In the genomic region with DNA sequence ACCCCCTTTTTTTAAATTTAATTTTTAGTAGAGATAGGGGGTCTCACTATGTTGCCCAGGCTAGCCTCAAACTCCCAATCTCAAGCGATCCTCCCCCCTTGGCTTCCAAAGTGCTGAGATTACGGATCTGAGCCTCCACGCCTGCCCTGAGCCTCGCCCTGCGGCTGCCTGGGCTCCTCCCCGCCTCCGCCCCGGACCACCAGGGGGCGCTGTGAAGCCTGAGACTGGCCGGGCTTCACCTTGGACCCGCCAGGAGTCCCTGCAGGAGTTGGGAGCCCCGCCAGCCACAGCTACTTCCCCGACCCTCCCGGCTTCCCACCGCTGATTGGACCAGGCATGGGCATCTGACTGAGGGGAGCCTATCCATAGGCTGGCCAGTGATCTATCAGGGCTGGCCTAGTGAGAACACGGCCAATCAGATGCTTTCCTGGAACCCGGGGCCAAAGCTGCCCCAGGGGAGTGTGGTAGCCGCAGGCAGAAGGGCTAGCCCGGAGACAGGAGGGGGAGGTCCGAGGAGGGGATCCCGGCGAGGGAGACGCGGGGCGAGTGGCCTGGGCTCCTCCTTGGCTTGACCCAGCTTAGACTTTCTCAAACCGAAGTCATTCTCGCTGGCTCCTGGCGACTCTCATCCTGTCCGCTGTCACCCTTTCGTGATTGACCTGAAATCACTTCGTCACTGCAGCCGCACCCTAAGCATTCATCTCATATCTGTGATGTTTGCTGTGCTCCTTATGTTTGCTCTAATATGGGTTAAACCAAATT, we compare ENCODE assay signal across 8 cellular contexts. TPM values are rescaled to one million over a fixed set of nuclear protein-coding genes. Genes with fewer than 3 reads are reported as not detected.
A peak's percentile ranks its signal among the peaks of the same experiment; 100 is the strongest.
DNase-seq lines count a peak whose midpoint lies in the region; ATAC-seq and TF ChIP-seq lines count a peak whose summit lies in the region.

No MANE protein-coding gene starts in this region.

- no peaks in the 10 kb centered on the region for H3K36me3 ChIP-seq in Caco-2 (ENCODE audit: control insufficient read depth, insufficient read depth, low read length)

- H3K27ac Mint-ChIP-seq in Caco-2 (ENCODE audit: unreplicated experiment) (peak overlapping the region; percentile 92), endothelial cell (ENCODE audit: unreplicated experiment) (peak overlapping the region; percentile 45), mesothelial cell of epicardium (peak overlapping the region; percentile 95)

- DNase-seq in Caco-2 (peak; percentile 99), HT1080 (ENCODE audit: low read depth) (peak; percentile 99), NOMO-1 treated with DMSO at 0.1 percent for 48 hours (lab: John Stamatoyannopoulos, UW; ENCODE audit: unreplicated experiment) (peak; percentile 98), endothelial cell (ENCODE audit: low spot score) (peak; percentile 100), mesothelial cell of epicardium (ENCODE audit: low spot score in 2 of 2, unreplicated experiment in 2 of 2) (peak; percentile 99 to 100)
- peak; percentile 77 for DNase-seq in activated CD8-positive, alpha-beta memory T cell treated with anti-CD3 and anti-CD28 coated beads, Interleukin-2, amount 50 U/mL, for 1 hour (ENCODE audit: extremely low read depth)
- DNase-seq in stimulated activated CD8-positive, alpha-beta memory T cell treated with anti-CD3 and anti-CD28 coated beads, Interleukin-15, amount 100 ng/mL, for 48 hours (ENCODE audit: low read depth in 2 of 2) = peak; percentile 95 to 96

- no peaks in the 10 kb centered on the region for H3K27me3 ChIP-seq in Caco-2 (replicated peaks; ENCODE audit: control insufficient read depth, insufficient read depth, low read length)

- TSS peak; percentile 84 for BruUV-seq in Caco-2 (replicated peaks; lab: Mats Ljungman, UMichigan)

- TF ChIP-seq CTCF in Caco-2 (IDR thresholded peaks at IDR 0.05; ENCODE audit: insufficient read depth in 1 of 2, low read depth in 1 of 2, low read length in 1 of 2, severe bottlenecking in 1 of 2, unreplicated experiment in 1 of 2) (peak; percentile 92 to 97), endothelial cell (IDR thresholded peaks at IDR 0.05; ENCODE audit: unreplicated experiment) (peak; percentile 98), mesothelial cell of epicardium (IDR thresholded peaks at IDR 0.05; ENCODE audit: unreplicated experiment) (peak; percentile 98)

- H3K4me1 ChIP-seq in Caco-2 = peaks cover 11% of the 10 kb centered on the region; the same call in 1 of the 2 replicates

- H3K4me1 Mint-ChIP-seq in Caco-2 (ENCODE audit: low read depth, unreplicated experiment) = peaks cover 7% of the 10 kb centered on the region
- H3K4me1 Mint-ChIP-seq in endothelial cell (ENCODE audit: unreplicated experiment) = peaks cover 10% of the 10 kb centered on the region
- peaks cover 9% of the 10 kb centered on the region for H3K4me1 Mint-ChIP-seq in mesothelial cell of epicardium

- CTCF ChIA-PET in Caco-2 (lab: Charles Lee) = interaction anchor here (0.5 to 2.6 kb wide), 19 partner anchors 13 to 472 kb away, joined by 3 to 18 read pairs (median 4); a partner anchor contains a TSS

- H3K27me3 Mint-ChIP-seq in Caco-2 (ENCODE audit: insufficient read depth, unreplicated experiment) (no peaks in the 10 kb centered on the region), endothelial cell (ENCODE audit: unreplicated experiment) (peaks cover 9% of the 10 kb centered on the region), mesothelial cell of epicardium (ENCODE audit: low read depth) (no peaks in the 10 kb centered on the region)

- peak; percentile 97 for ATAC-seq in GM21360 (IDR thresholded peaks at IDR 0.05; ENCODE audit: unreplicated experiment)

- no peaks in the 10 kb centered on the region for H3K9me3 Mint-ChIP-seq in Caco-2 (ENCODE audit: unreplicated experiment)
- H3K9me3 Mint-ChIP-seq in endothelial cell (ENCODE audit: unreplicated experiment) = no peaks in the 10 kb centered on the region
- H3K9me3 Mint-ChIP-seq in mesothelial cell of epicardium = no peaks in the 10 kb centered on the region

- POLR2A ChIA-PET in Caco-2 (lab: Charles Lee) = interaction anchor here (0.5 to 1.2 kb wide), 11 partner anchors 15 to 386 kb away, joined by 3 to 12 read pairs (median 5); a partner anchor contains a TSS

- H3K36me3 Mint-ChIP-seq in Caco-2 (ENCODE audit: insufficient read depth, unreplicated experiment) = peaks cover 7% of the 10 kb centered on the region
- H3K36me3 Mint-ChIP-seq in endothelial cell (ENCODE audit: low read depth, unreplicated experiment) = no peaks in the 10 kb centered on the region
- H3K36me3 Mint-ChIP-seq in mesothelial cell of epicardium = no peaks in the 10 kb centered on the region

- peak overlapping the region; percentile 46 for H3K4me3 ChIP-seq in Caco-2 (ENCODE audit: low read depth, low read length)

- intact Hi-C loops in Caco-2 (cut with micrococcal nuclease; ENCODE audit: unreplicated experiment) = loop anchor here (1.0 to 10.0 kb wide), 6 partner anchors 46 to 400 kb away; a partner anchor contains a TSS

- H3K9me3 ChIP-seq in Caco-2 = no peaks in the 10 kb centered on the region

- H3K4me3 Mint-ChIP-seq in Caco-2 (ENCODE audit: unreplicated experiment) (peak overlapping the region; percentile 94), endothelial cell (ENCODE audit: unreplicated experiment) (peak overlapping the region; percentile 85), mesothelial cell of epicardium (peak overlapping the region; percentile 87)

RNA-seq across cellular contexts. Expression of a gene that starts 15.1 kb away (rescaled TPM):
- total RNA-seq in Caco-2 (2022) (15.0 and 15.5 TPM in 2 replicates), endothelial cell (ENCODE audit: unreplicated experiment) (9.4 TPM), mesothelial cell of epicardium (22.1 to 23.9 TPM (median 22.7 TPM) in 3 replicates)
- 13.0 and 15.0 TPM in 2 replicates for total RNA-seq in HT1080 (2014; rRNA removed; shearing (Covaris generic))
- 10.1 and 13.6 TPM in 2 replicates for polyA plus RNA-seq in HT1080 (2015; cell fraction: cytosol; rRNA removed)
- 24.3 and 27.6 TPM in 2 replicates for polyA plus RNA-seq in HT1080 (2015; cell fraction: nucleus; rRNA removed)

Comparison
In these comparisons a context has a peak if more than half of its experiments do, and no peak if none do; other contexts are left out.
1. Peak in every context shown above with its lines: DNase-seq, ATAC-seq and H3K4me3 ChIP-seq.
2. H3K27ac Mint-ChIP-seq: peak in every context shown above with its lines; median percentile 95 in mesothelial cell of epicardium; 92 in Caco-2; 45 in endothelial cell.